ENCODE assay signal across 8 cellular contexts in genomic region chr17:63552211-63552610, GRCh38. TPM values are rescaled to one million over a fixed set of nuclear protein-coding genes. Genes with fewer than 3 reads are reported as not detected.
DNase-seq lines count a peak whose midpoint lies in the region; ATAC-seq and TF ChIP-seq lines count a peak whose summit lies in the region.

No MANE protein-coding gene starts in this region.

- TF ChIP-seq EP300 in esophagus muscularis mucosa (IDR thresholded peaks at IDR 0.05) = no peak

- H3K4me3 ChIP-seq in GM12864 (ENCODE audit: low read depth, low read length) (peak overlapping the region; percentile 98), Peyer's patch (peak overlapping the region; percentile 86 to 97 (median 90)), esophagus muscularis mucosa (peak overlapping the region; percentile 87 to 99 (median 96)), skeletal muscle cell (ENCODE audit: low read depth, low read length) (peak overlapping the region; percentile 87)

- intact Hi-C loops in esophagus muscularis mucosa (cut with DNase I) = loop anchor here (5.0 kb wide), 1 partner anchor 50 kb away; the partner anchor contains the start of gene TACO1

- DNase-seq in GM12864 (ENCODE audit: low read depth) (no peak), Peyer's patch (no peak), esophagus muscularis mucosa (ENCODE audit: extremely low spot score) (no peak), skeletal muscle cell (ENCODE audit: low read depth) (no peak), putamen (ENCODE audit: low spot score) (no peak)

- WGBS in esophagus muscularis mucosa = 51% methylated on average over 6 of the region's 6 CpGs

- H3K27me3 ChIP-seq in Peyer's patch = no peaks in the 10 kb centered on the region
- no peaks in the 10 kb centered on the region for H3K27me3 ChIP-seq in esophagus muscularis mucosa

- TF ChIP-seq POLR2A in Peyer's patch (IDR thresholded peaks at IDR 0.05) = no peak
- TF ChIP-seq POLR2A in esophagus muscularis mucosa (IDR thresholded peaks at IDR 0.05; ENCODE audit: low read depth) = no peak

- ATAC-seq in GM19351 (IDR thresholded peaks at IDR 0.05; ENCODE audit: unreplicated experiment) = no peak
- no peak for ATAC-seq in HG02870 (IDR thresholded peaks at IDR 0.05; ENCODE audit: unreplicated experiment)
- no peak for ATAC-seq in HG02623 (IDR thresholded peaks at IDR 0.05; ENCODE audit: unreplicated experiment)

- no peaks in the 10 kb centered on the region for H3K36me3 ChIP-seq in Peyer's patch
- H3K36me3 ChIP-seq in esophagus muscularis mucosa = no peaks in the 10 kb centered on the region

- TF ChIP-seq CTCF in GM12864 (IDR thresholded peaks at IDR 0.05; ENCODE audit: low read depth, low read length, missing control alignments) (no peak), Peyer's patch (IDR thresholded peaks at IDR 0.05) (no peak), esophagus muscularis mucosa (IDR thresholded peaks at IDR 0.05) (no peak)

- H3K9me3 ChIP-seq in Peyer's patch (no peaks in the 10 kb centered on the region), esophagus muscularis mucosa (no peaks in the 10 kb centered on the region)

- H3K27ac ChIP-seq in Peyer's patch = no peak overlapping the region
- no peak overlapping the region for H3K27ac ChIP-seq in esophagus muscularis mucosa (replicated peaks in 1 of 4)

- H3K4me1 ChIP-seq in Peyer's patch = peaks cover 0 to 45% (median 8%) of the 10 kb centered on the region in 4 donors
- peaks cover 25 to 71% (median 63%) of the 10 kb centered on the region in 4 donors for H3K4me1 ChIP-seq in esophagus muscularis mucosa

RNA-seq across cellular contexts. Expression of gene DCAF7, which starts 1.9 kb away (rescaled TPM):
- total RNA-seq in Peyer's patch = 10 to 100 TPM; 32.2 to 65.3 (median 48.9) TPM
- 10 to 100 TPM; 24.9 to 45.2 (median 34.2) TPM for total RNA-seq in esophagus muscularis mucosa

RNA-seq across cellular contexts. Expression of gene KCNH6, which starts 29.1 kb away (rescaled TPM):
- total RNA-seq in Peyer's patch (10 to 100 TPM in 3 of 4 donors, 1 to 10 TPM in 1; 3.3 to 78.6 (median 26.7) TPM), esophagus muscularis mucosa (not detected)

RNA-seq across cellular contexts. Expression of gene TACO1, which starts 48.5 kb away (rescaled TPM):
- total RNA-seq in Peyer's patch (10 to 100 TPM; 12.4 to 38.7 (median 36.0) TPM), esophagus muscularis mucosa (10 to 100 TPM in 3 of 4 donors, 1 to 10 TPM in 1; 9.4 to 35.0 (median 14.8) TPM)

Comparison
In these comparisons a context has a peak if more than half of its experiments do, and no peak if none do; other contexts are left out.
1. RNA of gene KCNH6, which starts 29.1 kb away (total RNA-seq): 3.3 to 78.6 TPM in Peyer's patch; not detected in esophagus muscularis mucosa; every median in the first group is over 4 times any median in the second.
2. Peak in every context shown above with its lines, with median percentiles within 50 percentile points of each other: H3K4me3 ChIP-seq.